8 cellular contexts compared by ENCODE assay signal in genomic region chr16:68529931-68530667, GRCh38. TPM values are rescaled to one million over a fixed set of nuclear protein-coding genes. Genes with fewer than 3 reads are reported as not detected.
DNase-seq lines count a peak whose midpoint lies in the region; ATAC-seq, FAIRE-seq and TF ChIP-seq lines count a peak whose summit lies in the region.

No MANE protein-coding gene starts in this region.

- peak; percentile 76 to 92 (median 80) for DNase-seq in CD8-positive, alpha-beta memory T cell
- DNase-seq in RCC 7860 (ENCODE audit: low spot score) = peak; percentile 49
- DNase-seq in activated T-helper 9 cell treated with anti-CD3 and anti-CD28 coated beads, Interleukin-2, amount 50 U/mL, for 16 hours (ENCODE audit: low read depth) = peak; percentile 84
- DNase-seq in fibroblast of the aortic adventitia (ENCODE audit: low read depth) = peak; percentile 79
- DNase-seq in nephron progenitor cell = peak; percentile 74
- peak; percentile 86 for DNase-seq in stimulated activated naive CD8-positive, alpha-beta T cell treated with anti-CD3 and anti-CD28 coated beads, Interleukin-15, Interleukin-2, amounts not matched to agents 100 U/mL and 50 U/mL, for 24 hours

- CTCF ChIA-PET in CD8-positive, alpha-beta memory T cell (lab: Charles Lee) = interaction anchor here (1.0 to 4.9 kb wide), 8 partner anchors 9 to 594 kb away, joined by 3 to 55 read pairs (median 9); partner anchors contain the start of gene TANGO6

- H3K4me1 Mint-ChIP-seq in CD8-positive, alpha-beta memory T cell = peaks cover 13 to 22% (median 19%) of the 10 kb centered on the region in 3 donors
- peaks cover 12 to 23% (median 14%) of the 10 kb centered on the region in 3 donors for H3K4me1 Mint-ChIP-seq in IgD-negative memory B cell
- H3K4me1 Mint-ChIP-seq in nephron progenitor cell = peaks cover 15% of the 10 kb centered on the region

- H3K4me3 ChIP-seq in CD8-positive, alpha-beta memory T cell (ENCODE audit: low read length) = peak overlapping the region; percentile 54
- peak overlapping the region; percentile 79 for H3K4me3 ChIP-seq in fibroblast of the aortic adventitia (ENCODE audit: low read depth, low read length)

- no peaks in the 10 kb centered on the region for H3K9me3 ChIP-seq in CD8-positive, alpha-beta memory T cell (ENCODE audit: low read length)

- H3K36me3 Mint-ChIP-seq in CD8-positive, alpha-beta memory T cell = peaks cover 0 to 8% (median 3%) of the 10 kb centered on the region in 3 donors
- peaks cover 8% of the 10 kb centered on the region for H3K36me3 Mint-ChIP-seq in IgD-negative memory B cell
- H3K36me3 Mint-ChIP-seq in nephron progenitor cell (ENCODE audit: low read depth) = peaks cover 36% of the 10 kb centered on the region

- H3K27me3 Mint-ChIP-seq in CD8-positive, alpha-beta memory T cell = no peaks in the 10 kb centered on the region
- H3K27me3 Mint-ChIP-seq in IgD-negative memory B cell (no peaks in the 10 kb centered on the region), nephron progenitor cell (ENCODE audit: low read depth, poor library complexity) (peaks cover 38% of the 10 kb centered on the region)

- H3K9me3 Mint-ChIP-seq in CD8-positive, alpha-beta memory T cell = peaks cover 0 to 5% (median 0%) of the 10 kb centered on the region in 5 donors
- H3K9me3 Mint-ChIP-seq in IgD-negative memory B cell (no peaks in the 10 kb centered on the region), nephron progenitor cell (peaks cover 55% of the 10 kb centered on the region)

- H3K27ac Mint-ChIP-seq in CD8-positive, alpha-beta memory T cell = peak overlapping the region in 7 of 8 donors; percentile 54 to 91 (median 86)
- peak overlapping the region; percentile 82 to 97 (median 96) for H3K27ac Mint-ChIP-seq in IgD-negative memory B cell
- H3K27ac Mint-ChIP-seq in nephron progenitor cell = no peak overlapping the region

- no peak for FAIRE-seq in RCC 7860 (lab: Jason Lieb, UNC)

- peaks cover 19% of the 10 kb centered on the region for H3K4me1 ChIP-seq in CD8-positive, alpha-beta memory T cell (ENCODE audit: insufficient read depth, low read length)

- H3K27me3 ChIP-seq in CD8-positive, alpha-beta memory T cell (ENCODE audit: insufficient read depth, low read length, poor library complexity, severe bottlenecking) = no peaks in the 10 kb centered on the region

- peak; percentile 73 for ATAC-seq in GM21423 (IDR thresholded peaks at IDR 0.05; ENCODE audit: unreplicated experiment)
- peak; percentile 89 for ATAC-seq in stimulated activated naive CD8-positive, alpha-beta T cell treated with anti-CD3 and anti-CD28 coated beads, Interleukin-15, Interleukin-2, amounts not matched to agents 100 U/mL and 50 U/mL, for 24 hours

- H3K36me3 ChIP-seq in CD8-positive, alpha-beta memory T cell (ENCODE audit: insufficient read depth, low read length) = no peaks in the 10 kb centered on the region

- POLR2A ChIA-PET in CD8-positive, alpha-beta memory T cell (lab: Charles Lee) = interaction anchor here (0.7 kb wide), 1 partner anchor 9 kb away, joined by 3 read pairs; the partner anchor contains the start of gene ZFP90

- H3K4me3 Mint-ChIP-seq in CD8-positive, alpha-beta memory T cell = peak overlapping the region; percentile 85 to 94 (median 87)
- H3K4me3 Mint-ChIP-seq in IgD-negative memory B cell (peak overlapping the region; percentile 89 to 94 (median 93)), nephron progenitor cell (peak overlapping the region; percentile 83)

- H3K27ac ChIP-seq in CD8-positive, alpha-beta memory T cell (ENCODE audit: low read depth, low read length) = peak overlapping the region; percentile 4

- no peak for TF ChIP-seq CTCF in fibroblast of the aortic adventitia (IDR thresholded peaks at IDR 0.05; ENCODE audit: insufficient read depth, low read length)
- TF ChIP-seq CTCF in nephron progenitor cell (IDR thresholded peaks at IDR 0.05) = no peak

RNA-seq across cellular contexts. Expression of gene ZFP90, which starts 9.0 kb away (rescaled TPM):
- total RNA-seq in CD8-positive, alpha-beta memory T cell = 10 to 100 TPM; 22.4 to 24.3 TPM
- polyA plus RNA-seq in CD8-positive, alpha-beta memory T cell = 24.0 TPM
- 23.1 TPM for polyA plus RNA-seq in IgD-negative memory B cell
- 23.9 and 28.9 TPM in 2 replicates for total RNA-seq in fibroblast of the aortic adventitia (ENCODE audit: low replicate concordance)

Comparison
In these comparisons a context has a peak if more than half of its experiments do, and no peak if none do; other contexts are left out.
1. Peak in every context shown above with its lines: DNase-seq, ATAC-seq, H3K4me3 ChIP-seq and H3K27ac ChIP-seq.